Comparison of ENCODE assay signal across 9 cellular contexts in genomic region chr2:73780242-73780582, GRCh38. TPM values are rescaled to one million over a fixed set of nuclear protein-coding genes. Genes with fewer than 3 reads are reported as not detected.
A peak's percentile ranks its signal among the peaks of the same experiment; 100 is the strongest.
DNase-seq lines count a peak whose midpoint lies in the region; ATAC-seq, FAIRE-seq and TF ChIP-seq lines count a peak whose summit lies in the region.
"Had no signal": no experiment of that assay in that cellular context is flagged by ENCODE, and none has a peak within 500 bp of the region (broad histone marks: within the 10 kb centered on the region; RNA-seq: fewer than 3 reads in every experiment).

No MANE protein-coding gene starts in this region.

- TF ChIP-seq CTCF in right atrium auricular region (IDR thresholded peaks at IDR 0.05) (no peak), K562 (IDR thresholded peaks at IDR 0.05 in 2 of 3, conservative IDR thresholded peaks at IDR 0.05 in 1 of 3; ENCODE audit: insufficient read depth in 2 of 3, low read depth in 1 of 3, low read length in 3 of 3) (no peak)

- peak overlapping the region; percentile 98 for H3K4me2 ChIP-seq in K562 (ENCODE audit: insufficient read depth, low read length)

- peak; percentile 5; the same call in 2 of the 3 replicates for ATAC-seq in K562
- ATAC-seq in GM21529 (IDR thresholded peaks at IDR 0.05; ENCODE audit: unreplicated experiment): no peak

- H3K9me3 ChIP-seq in right atrium auricular region (no peaks in the 10 kb centered on the region), K562 (replicated peaks; ENCODE audit: control insufficient read depth, insufficient read depth, low read depth, low read length) (no peaks in the 10 kb centered on the region), mucosa of rectum (ENCODE audit: control insufficient read depth in 2 of 2, low read length in 2 of 2) (no peaks in the 10 kb centered on the region)

- intact Hi-C loops in cardiac septum (cut with DNase I) (no loop called here), K562 (cut with micrococcal nuclease) (no loop called here)

- BruUV-seq in K562 (replicated peaks; lab: Mats Ljungman, UMichigan): no TSS peak

- H3K79me2 ChIP-seq in K562 (ENCODE audit: control insufficient read depth, insufficient read depth, low read length): peaks cover 19% of the 10 kb centered on the region

- under 1% methylated on average over 6 of the region's 6 CpGs for WGBS in K562 (ENCODE audit: insufficient coverage, low coverage, missing lambda C conversion rate)

- no peak for FAIRE-seq in K562 (lab: Jason Lieb, UNC)

- H3K4me1 ChIP-seq in right atrium auricular region (peaks cover 0 to 23% of the 10 kb centered on the region in 2 donors), K562 (replicated peaks in 1 of 2; ENCODE audit: control insufficient read depth in 2 of 2, insufficient read depth in 2 of 2, low read length in 2 of 2) (peaks cover 3 to 7% of the 10 kb centered on the region in 2 experiments; a peak in 4 of 5 replicates), mucosa of rectum (ENCODE audit: control insufficient read depth in 2 of 2, insufficient read depth in 2 of 2, low read length in 2 of 2) (peaks cover 8 to 9% of the 10 kb centered on the region in 2 donors)

- H3K4me3 ChIP-seq in right atrium auricular region (peak overlapping the region; percentile 92 to 97), K562 (peak overlapping the region; percentile 72), mucosa of rectum (ENCODE audit: low read length in 2 of 2) (peak overlapping the region; percentile 96 to 100)

- in situ Hi-C loops in K562 (cut with MboI): no loop called here

- no peaks in the 10 kb centered on the region for H4K20me1 ChIP-seq in K562 (replicated peaks; ENCODE audit: control insufficient read depth, insufficient read depth, low read length)

- H3K9ac ChIP-seq in K562 (ENCODE audit: insufficient read depth in 1 of 2, low read depth in 2 of 2, low read length in 2 of 2) (peak overlapping the region in 1 of 2 experiments; percentile 89; a peak in 3 of 4 replicates), mucosa of rectum (ENCODE audit: low read depth in 1 of 2, low read length in 2 of 2) (peak overlapping the region; percentile 92 to 99)

- TF ChIP-seq POLR2A in K562 (conservative IDR thresholded peaks at IDR 0.05): no peak

- H3K27me3 ChIP-seq in right atrium auricular region: no peaks in the 10 kb centered on the region
- no peaks in the 10 kb centered on the region for H3K27me3 ChIP-seq in K562 (ENCODE audit: control insufficient read depth in 2 of 2, insufficient read depth in 2 of 2, low read length in 2 of 2)
- H3K27me3 ChIP-seq in mucosa of rectum (ENCODE audit: control insufficient read depth in 2 of 2, insufficient read depth in 2 of 2, low read length in 2 of 2): no peaks in the 10 kb centered on the region

- DNase-seq in right atrium auricular region (ENCODE audit: low spot score) (no peak), cardiac septum (ENCODE audit: low spot score) (no peak), K562 (ENCODE audit: extremely low read depth in 1 of 4, low spot score in 3 of 4) (no peak), NOMO-1 treated with dmso at 0.1 percent for 144 hours (lab: John Stamatoyannopoulos, UW; ENCODE audit: unreplicated experiment) (no peak), NCI-H1417 treated with DMSO at 0.1 percent for 48 hours (lab: John Stamatoyannopoulos, UW) (no peak), NCI-H2029 (lab: John Stamatoyannopoulos, UW) (no peak)

- no peak for TF ChIP-seq EP300 in K562 (IDR thresholded peaks at IDR 0.05; ENCODE audit: low read length)

- no peak; a peak in 1 of 4 replicates for TF ChIP-seq RAD21 in K562 (CRISPR knock-in tag; conservative IDR thresholded peaks at IDR 0.05 in 1 of 2, IDR thresholded peaks at IDR 0.05 in 1 of 2)

- peak overlapping the region; percentile 98 for H2AFZ ChIP-seq in K562 (ENCODE audit: low read depth, low read length)

- peak overlapping the region; percentile 94 to 97 for H3K27ac ChIP-seq in right atrium auricular region
- H3K27ac ChIP-seq in K562 (ENCODE audit: extremely low read depth, low read depth, low read length): no peak overlapping the region; the same call in 1 of the 3 replicates
- H3K27ac ChIP-seq in mucosa of rectum (ENCODE audit: low read depth in 2 of 2, low read length in 2 of 2): no peak overlapping the region

- no peaks in the 10 kb centered on the region for H3K9me1 ChIP-seq in K562 (ENCODE audit: control insufficient read depth, insufficient read depth, low read length)

- H3K36me3 ChIP-seq in right atrium auricular region: peaks cover 19% of the 10 kb centered on the region
- H3K36me3 ChIP-seq in K562 (ENCODE audit: control insufficient read depth, insufficient read depth, low read length): peaks cover 18% of the 10 kb centered on the region; the same call in 2 of the 3 replicates
- peaks cover 15 to 16% of the 10 kb centered on the region in 2 donors for H3K36me3 ChIP-seq in mucosa of rectum (ENCODE audit: control insufficient read depth in 2 of 2, insufficient read depth in 2 of 2, low read length in 2 of 2)

- POLR2A ChIA-PET in K562 (lab: Yijun Ruan, JAX): interaction anchor here (0.7 kb wide), 1 partner anchor 399 kb away, joined by 3 read pairs; the partner anchor contains the start of gene MOB1A

- CTCF ChIA-PET in K562 (lab: Yijun Ruan, JAX; ENCODE audit: low intra/inter-chr PET ratio): no interaction called here

RNA-seq across cellular contexts. Expression of gene DUSP11, which starts 0.3 kb away (rescaled TPM):
- 10 to 100 TPM; 17.0 to 18.2 TPM for total RNA-seq in right atrium auricular region
- total RNA-seq in cardiac septum: 10.9 TPM
- 20.2 and 32.5 TPM in 2 replicates for total RNA-seq in K562 (2011; cell fraction: chromatin; rRNA removed; ENCODE audit: low replicate concordance)
- 16.7 and 18.5 TPM in 2 replicates for total RNA-seq in K562 (2011; cell fraction: nucleolus; rRNA removed)
- total RNA-seq in K562 (2011; cell fraction: nucleoplasm; rRNA removed): 19.1 and 27.0 TPM in 2 replicates
- total RNA-seq in K562 (2014; rRNA removed): 23.6 and 33.1 TPM in 2 replicates
- 26.1 and 29.8 TPM in 2 replicates for total RNA-seq in K562 (2014; rRNA removed; fragmentation: Illumina TruSeq; extraction: Trizol)
- total RNA-seq in K562 (2015; rRNA removed; fragmentation: Illumina TruSeq; extraction: Trizol): 26.7 and 29.3 TPM in 2 replicates
- 20.7 and 21.0 TPM in 2 replicates for total RNA-seq in K562 (2021)
- 16.9 and 37.0 TPM in 2 replicates for polyA plus RNA-seq in K562 (2011; rRNA removed)
- 12.3 and 12.6 TPM in 2 replicates for polyA plus RNA-seq in K562 (2011; cell fraction: cytosol; rRNA removed)
- 8.4 and 8.9 TPM in 2 replicates for polyA plus RNA-seq in K562 (2011; cell fraction: nucleus; rRNA removed)
- polyA plus RNA-seq in K562 (2012): 23.9 and 26.2 TPM in 2 replicates
- 31.7 and 36.7 TPM in 2 replicates for polyA plus RNA-seq in K562 (2014; fragmentation: Illumina TruSeq; extraction: Trizol)
- 10 to 100 TPM; 67.7 to 79.8 TPM for polyA plus RNA-seq in K562 (2014; fragmentation: Nextera tagmentation; extraction: Ambion mirVana)
- polyA plus RNA-seq in K562 (2014; rRNA removed): 28.4 and 31.9 TPM in 2 replicates
- polyA minus RNA-seq in K562 (2011; rRNA and poly(A)+ RNA removed): 10.7 and 15.5 TPM in 2 replicates
- polyA minus RNA-seq in K562 (2011; cell fraction: cytosol; rRNA and poly(A)+ RNA removed): 2.6 and 7.6 TPM in 2 replicates
- polyA minus RNA-seq in K562 (2011; cell fraction: nucleus; rRNA and poly(A)+ RNA removed): 14.7 and 15.0 TPM in 2 replicates

RNA-seq across cellular contexts. Expression of gene C2orf78, which starts 3.8 kb away (rescaled TPM):
- not detected for total RNA-seq in right atrium auricular region
- total RNA-seq in cardiac septum: not detected
- total RNA-seq in K562 (2011; cell fraction: chromatin; rRNA removed; ENCODE audit: low replicate concordance): 0.12 TPM in 1 of 2 replicates, not detected in the other
- 0.17 TPM in 1 of 2 replicates, not detected in the other for total RNA-seq in K562 (2011; cell fraction: nucleolus; rRNA removed)
- not detected in 2 replicates for total RNA-seq in K562 (2011; cell fraction: nucleoplasm; rRNA removed)
- total RNA-seq in K562 (2014; rRNA removed): 0.12 and 0.14 TPM in 2 replicates
- 0.07 and 0.16 TPM in 2 replicates for total RNA-seq in K562 (2014; rRNA removed; fragmentation: Illumina TruSeq; extraction: Trizol)
- 0.04 and 0.08 TPM in 2 replicates for total RNA-seq in K562 (2015; rRNA removed; fragmentation: Illumina TruSeq; extraction: Trizol)
- 0.18 and 0.22 TPM in 2 replicates for total RNA-seq in K562 (2021)
- 0.04 and 0.25 TPM in 2 replicates for polyA plus RNA-seq in K562 (2011; rRNA removed)
- polyA plus RNA-seq in K562 (2011; cell fraction: cytosol; rRNA removed): 0.13 and 0.18 TPM in 2 replicates
- 0.10 TPM in 1 of 2 replicates, not detected in the other for polyA plus RNA-seq in K562 (2011; cell fraction: nucleus; rRNA removed)
- 0.14 and 0.84 TPM in 2 replicates for polyA plus RNA-seq in K562 (2012)
- polyA plus RNA-seq in K562 (2014; fragmentation: Illumina TruSeq; extraction: Trizol): 0.28 and 0.37 TPM in 2 replicates
- under 1 TPM; 0.14 to 0.20 TPM for polyA plus RNA-seq in K562 (2014; fragmentation: Nextera tagmentation; extraction: Ambion mirVana)
- polyA plus RNA-seq in K562 (2014; rRNA removed): 0.27 and 0.45 TPM in 2 replicates
- 0.14 TPM in 1 of 2 replicates, not detected in the other for polyA minus RNA-seq in K562 (2011; rRNA and poly(A)+ RNA removed)
- not detected in 2 replicates for polyA minus RNA-seq in K562 (2011; cell fraction: cytosol; rRNA and poly(A)+ RNA removed)
- not detected in 2 replicates for polyA minus RNA-seq in K562 (2011; cell fraction: nucleus; rRNA and poly(A)+ RNA removed)
- total RNA-seq: urinary bladder had no signal
- polyA plus RNA-seq: urinary bladder had no signal

RNA-seq across cellular contexts. Expression of gene TPRKB, which starts 43.1 kb away (rescaled TPM):
- 10 to 100 TPM; 21.6 to 28.3 TPM for total RNA-seq in right atrium auricular region
- 14.7 TPM for total RNA-seq in cardiac septum
- total RNA-seq in K562 (2011; cell fraction: chromatin; rRNA removed; ENCODE audit: low replicate concordance): 10.1 and 23.4 TPM in 2 replicates
- 5.8 and 8.3 TPM in 2 replicates for total RNA-seq in K562 (2011; cell fraction: nucleolus; rRNA removed)
- total RNA-seq in K562 (2011; cell fraction: nucleoplasm; rRNA removed): 12.3 and 13.7 TPM in 2 replicates
- 45.4 and 58.4 TPM in 2 replicates for total RNA-seq in K562 (2014; rRNA removed)
- 139 and 156 TPM in 2 replicates for total RNA-seq in K562 (2014; rRNA removed; fragmentation: Illumina TruSeq; extraction: Trizol)
- 127 and 144 TPM in 2 replicates for total RNA-seq in K562 (2015; rRNA removed; fragmentation: Illumina TruSeq; extraction: Trizol)
- total RNA-seq in K562 (2021): 55.5 and 55.6 TPM in 2 replicates
- 50.8 and 109 TPM in 2 replicates for polyA plus RNA-seq in K562 (2011; rRNA removed)
- polyA plus RNA-seq in K562 (2011; cell fraction: cytosol; rRNA removed): 23.2 and 32.3 TPM in 2 replicates
- polyA plus RNA-seq in K562 (2011; cell fraction: nucleus; rRNA removed): 14.6 and 16.6 TPM in 2 replicates
- 93.9 and 153 TPM in 2 replicates for polyA plus RNA-seq in K562 (2012)
- polyA plus RNA-seq in K562 (2014; fragmentation: Illumina TruSeq; extraction: Trizol): 110 and 111 TPM in 2 replicates
- 100 to 1,000 TPM; 193 to 250 TPM for polyA plus RNA-seq in K562 (2014; fragmentation: Nextera tagmentation; extraction: Ambion mirVana)
- polyA plus RNA-seq in K562 (2014; rRNA removed): 112 and 134 TPM in 2 replicates
- polyA minus RNA-seq in K562 (2011; rRNA and poly(A)+ RNA removed): 24.1 and 29.9 TPM in 2 replicates
- polyA minus RNA-seq in K562 (2011; cell fraction: cytosol; rRNA and poly(A)+ RNA removed): 4.5 and 14.2 TPM in 2 replicates
- polyA minus RNA-seq in K562 (2011; cell fraction: nucleus; rRNA and poly(A)+ RNA removed): 4.4 and 5.3 TPM in 2 replicates

RNA-seq across cellular contexts. Expression of gene STAMBP, which starts 48.5 kb away (rescaled TPM):
- total RNA-seq in right atrium auricular region (10 to 100 TPM; 23.3 to 37.3 TPM), cardiac septum (37.4 TPM), K562 (2014; rRNA removed) (28.9 and 36.9 TPM in 2 replicates), K562 (2014; rRNA removed; fragmentation: Illumina TruSeq; extraction: Trizol) (48.4 and 51.0 TPM in 2 replicates), K562 (2015; rRNA removed; fragmentation: Illumina TruSeq; extraction: Trizol) (36.3 and 39.7 TPM in 2 replicates), K562 (2021) (41.1 and 44.6 TPM in 2 replicates)
- 27.3 and 43.2 TPM in 2 replicates for total RNA-seq in K562 (2011; cell fraction: chromatin; rRNA removed; ENCODE audit: low replicate concordance)
- 14.3 and 17.6 TPM in 2 replicates for total RNA-seq in K562 (2011; cell fraction: nucleolus; rRNA removed)
- 18.6 and 21.9 TPM in 2 replicates for total RNA-seq in K562 (2011; cell fraction: nucleoplasm; rRNA removed)
- polyA plus RNA-seq in K562 (2011; rRNA removed) (31.8 and 57.4 TPM in 2 replicates), K562 (2014; fragmentation: Illumina TruSeq; extraction: Trizol) (59.0 and 68.1 TPM in 2 replicates), K562 (2014; fragmentation: Nextera tagmentation; extraction: Ambion mirVana) (10 to 100 TPM; 50.1 to 75.2 TPM), K562 (2014; rRNA removed) (48.8 and 51.4 TPM in 2 replicates)
- 32.3 and 42.0 TPM in 2 replicates for polyA plus RNA-seq in K562 (2011; cell fraction: cytosol; rRNA removed)
- 43.3 and 46.7 TPM in 2 replicates for polyA plus RNA-seq in K562 (2011; cell fraction: nucleus; rRNA removed)
- 43.9 and 45.0 TPM in 2 replicates for polyA plus RNA-seq in K562 (2012)
- 36.9 and 47.8 TPM in 2 replicates for polyA minus RNA-seq in K562 (2011; rRNA and poly(A)+ RNA removed)
- 13.5 and 23.7 TPM in 2 replicates for polyA minus RNA-seq in K562 (2011; cell fraction: cytosol; rRNA and poly(A)+ RNA removed)
- 14.4 and 16.4 TPM in 2 replicates for polyA minus RNA-seq in K562 (2011; cell fraction: nucleus; rRNA and poly(A)+ RNA removed)

Comparison
In these comparisons a context has a peak if more than half of its experiments do, and no peak if none do; other contexts are left out.
1. H3K27ac ChIP-seq: peak in right atrium auricular region (2 of 2); none in K562 (single experiment) and mucosa of rectum (0 of 2).
2. Peak in every context shown above with its lines, with median percentiles within 50 percentile points of each other: H3K4me3 ChIP-seq.